In the genomic region with DNA sequence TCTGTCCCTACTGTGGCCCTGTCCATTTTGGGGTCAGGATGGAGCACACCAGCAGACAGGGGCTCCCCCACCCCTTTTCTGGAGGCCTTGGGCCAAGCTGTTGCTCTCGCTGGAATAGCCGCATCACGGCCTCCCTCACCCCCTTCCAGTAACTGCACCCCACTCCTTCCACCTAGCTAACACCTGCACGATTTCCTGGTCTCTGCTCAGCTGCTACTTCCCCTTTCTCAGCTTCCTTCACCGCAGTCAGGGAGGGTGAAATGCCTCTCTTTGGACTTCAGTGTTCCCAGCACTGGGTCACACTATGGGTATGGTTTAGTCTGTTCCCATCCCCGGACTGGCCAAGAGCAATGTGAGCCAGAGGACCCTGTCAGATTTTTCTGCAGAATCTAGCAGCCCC, we compare ENCODE assay signal across 13 cellular contexts.
DNase-seq lines count a peak whose midpoint lies in the region; ATAC-seq, FAIRE-seq and TF ChIP-seq lines count a peak whose summit lies in the region.
"Had no signal": no experiment of that assay in that cellular context is flagged by ENCODE, and none has a peak within 500 bp of the region (broad histone marks: within the 10 kb centered on the region; RNA-seq: fewer than 3 reads in every experiment).

No MANE protein-coding gene starts in this region.

- no peaks in the 10 kb centered on the region for H3K9me3 ChIP-seq in esophagus muscularis mucosa
- H3K9me3 ChIP-seq in ascending aorta: no peaks in the 10 kb centered on the region
- H3K9me3 ChIP-seq in body of pancreas: no peaks in the 10 kb centered on the region
- H3K9me3 ChIP-seq: left ventricle myocardium inferior, neutrophil had no signal

- no peak for FAIRE-seq in GM12892 (lab: Jason Lieb, UNC)

- H3K27ac ChIP-seq in esophagus muscularis mucosa (replicated peaks in 1 of 4) (peak overlapping the region in 1 of 4 donors; percentile 8), ascending aorta (no peak overlapping the region), body of pancreas (no peak overlapping the region)
- H3K27ac ChIP-seq: left ventricle myocardium inferior, neutrophil had no signal

- no peaks in the 10 kb centered on the region for H3K27me3 ChIP-seq in esophagus muscularis mucosa
- no peaks in the 10 kb centered on the region for H3K27me3 ChIP-seq in ascending aorta
- H3K27me3 ChIP-seq in body of pancreas: no peaks in the 10 kb centered on the region

- H3K4me3 ChIP-seq in esophagus muscularis mucosa: no peak overlapping the region
- no peak overlapping the region for H3K4me3 ChIP-seq in ascending aorta
- no peak overlapping the region for H3K4me3 ChIP-seq in body of pancreas
- H3K4me3 ChIP-seq: left ventricle myocardium inferior had no signal

- TF ChIP-seq POLR2A in esophagus muscularis mucosa (IDR thresholded peaks at IDR 0.05; ENCODE audit: low read depth) (no peak), GM12892 (IDR thresholded peaks at IDR 0.05; ENCODE audit: low read depth, low read length) (no peak), body of pancreas (IDR thresholded peaks at IDR 0.05) (no peak)

- DNase-seq in esophagus muscularis mucosa (ENCODE audit: extremely low spot score): peak; percentile 81
- no peak for DNase-seq in ascending aorta (ENCODE audit: low spot score in 2 of 2)
- no peak for DNase-seq in GM12892 (ENCODE audit: insufficient read length)
- DNase-seq in body of pancreas: no peak
- no peak for DNase-seq in activated effector memory CD4-positive, alpha-beta T cell treated with Interleukin-2 at 50 U/mL for 16 hours
- DNase-seq: head of caudate nucleus, left ventricle myocardium inferior, NCI-H2029 treated with DMSO at 0.1 percent for 48 hours had no signal

- H3K4me1 ChIP-seq in esophagus muscularis mucosa: no peaks in the 10 kb centered on the region
- H3K4me1 ChIP-seq in ascending aorta: no peaks in the 10 kb centered on the region
- no peaks in the 10 kb centered on the region for H3K4me1 ChIP-seq in body of pancreas
- H3K4me1 ChIP-seq: left ventricle myocardium inferior had no signal

- intact Hi-C loops in esophagus muscularis mucosa (cut with DNase I) (no loop called here), ascending aorta (cut with DNase I) (no loop called here), body of pancreas (cut with DNase I) (no loop called here)

- TF ChIP-seq CTCF in esophagus muscularis mucosa (IDR thresholded peaks at IDR 0.05) (no peak), ascending aorta (IDR thresholded peaks at IDR 0.05) (no peak), body of pancreas (IDR thresholded peaks at IDR 0.05) (no peak)

- H3K36me3 ChIP-seq in esophagus muscularis mucosa (no peaks in the 10 kb centered on the region), ascending aorta (no peaks in the 10 kb centered on the region), body of pancreas (replicated peaks in 1 of 2; ENCODE audit: insufficient read depth in 1 of 2, low read depth in 2 of 2) (no peaks in the 10 kb centered on the region)
- H3K36me3 ChIP-seq: left ventricle myocardium inferior, neutrophil had no signal

- peak; percentile 77 for ATAC-seq in GM18909 (IDR thresholded peaks at IDR 0.05; ENCODE audit: poor library complexity, unreplicated experiment)
- ATAC-seq in GM21529 (IDR thresholded peaks at IDR 0.05; ENCODE audit: unreplicated experiment): peak; percentile 81
- ATAC-seq in HG03159 (IDR thresholded peaks at IDR 0.05; ENCODE audit: unreplicated experiment): peak; percentile 85
- ATAC-seq in body of pancreas: no peak
- ATAC-seq: HCT116 had no signal

- no peak for TF ChIP-seq EP300 in esophagus muscularis mucosa (IDR thresholded peaks at IDR 0.05)

- 64% methylated on average over 6 of the region's 6 CpGs for WGBS in esophagus muscularis mucosa
- 56 to 60% methylated on average over 6 of the region's 6 CpGs for WGBS in body of pancreas, 2 donors
